1 cellular context compared by ENCODE assay signal in genomic region chr11:62611705-62612365, GRCh38.
TF ChIP-seq lines count a peak whose summit lies in the region.

No MANE protein-coding gene starts in this region.

TF ChIP-seq in WTC11, 78 proteins besides CTCF, POLR2A, EP300 and RAD21 (continued from another document and continues in another):
- TF ChIP-seq E2F1 (CRISPR knock-in tag; IDR thresholded peaks at IDR 0.05): no peak
- no peak for TF ChIP-seq ZNF532 (CRISPR knock-in tag; IDR thresholded peaks at IDR 0.05; ENCODE audit: borderline replicate concordance)
- 0 out of 2 replicates have a peak, but pooled peaks have one; percentile 42 for TF ChIP-seq FOXP4 (CRISPR knock-in tag; IDR thresholded peaks at IDR 0.05)
- TF ChIP-seq ZNF396 (CRISPR knock-in tag; IDR thresholded peaks at IDR 0.05; ENCODE audit: borderline replicate concordance): no peak
- TF ChIP-seq ZBTB21 (CRISPR knock-in tag; IDR thresholded peaks at IDR 0.05; ENCODE audit: borderline replicate concordance): no peak
- no peak for TF ChIP-seq TEAD4 (CRISPR knock-in tag; IDR thresholded peaks at IDR 0.05)
- no peak for TF ChIP-seq CDX4 (CRISPR knock-in tag; IDR thresholded peaks at IDR 0.05; ENCODE audit: borderline replicate concordance)
- TF ChIP-seq SMAD3 (CRISPR knock-in tag; IDR thresholded peaks at IDR 0.05; ENCODE audit: borderline replicate concordance): no peak
- 0 out of 2 replicates have a peak, but pooled peaks have one; percentile 13 for TF ChIP-seq MAX (CRISPR knock-in tag; IDR thresholded peaks at IDR 0.05)
- no peak for TF ChIP-seq ATF1 (CRISPR knock-in tag; IDR thresholded peaks at IDR 0.05)
- no peak for TF ChIP-seq USF1 (CRISPR knock-in tag; IDR thresholded peaks at IDR 0.05)
- 0 out of 2 replicates have a peak, but pooled peaks have one; percentile 8 for TF ChIP-seq FOXK1 (CRISPR knock-in tag; IDR thresholded peaks at IDR 0.05)
- TF ChIP-seq SMAD4 (CRISPR knock-in tag; IDR thresholded peaks at IDR 0.05): no peak
- no peak for TF ChIP-seq RORB (CRISPR knock-in tag; IDR thresholded peaks at IDR 0.05)
- no peak for TF ChIP-seq ERG (CRISPR knock-in tag; IDR thresholded peaks at IDR 0.05)
- no peak for TF ChIP-seq ZNF425 (CRISPR knock-in tag; conservative IDR thresholded peaks at IDR 0.05)
- TF ChIP-seq IRF1 (CRISPR knock-in tag; IDR thresholded peaks at IDR 0.05): no peak
- TF ChIP-seq ZNF281 (CRISPR knock-in tag; IDR thresholded peaks at IDR 0.05): no peak
- TF ChIP-seq ZNF121 (CRISPR knock-in tag; IDR thresholded peaks at IDR 0.05): no peak
- no peak for TF ChIP-seq ZMAT4 (CRISPR knock-in tag; IDR thresholded peaks at IDR 0.05)
- no peak for TF ChIP-seq NR3C1 (CRISPR knock-in tag; conservative IDR thresholded peaks at IDR 0.05; ENCODE audit: low read depth)
- TF ChIP-seq AFF4 (CRISPR knock-in tag; IDR thresholded peaks at IDR 0.05; ENCODE audit: borderline replicate concordance): no peak
- no peak for TF ChIP-seq HMGXB4 (CRISPR knock-in tag; IDR thresholded peaks at IDR 0.05)
- TF ChIP-seq PRRX2 (CRISPR knock-in tag; IDR thresholded peaks at IDR 0.05): no peak
- no peak for TF ChIP-seq MXD4 (CRISPR knock-in tag; IDR thresholded peaks at IDR 0.05; ENCODE audit: borderline replicate concordance)
